In the genomic region with DNA sequence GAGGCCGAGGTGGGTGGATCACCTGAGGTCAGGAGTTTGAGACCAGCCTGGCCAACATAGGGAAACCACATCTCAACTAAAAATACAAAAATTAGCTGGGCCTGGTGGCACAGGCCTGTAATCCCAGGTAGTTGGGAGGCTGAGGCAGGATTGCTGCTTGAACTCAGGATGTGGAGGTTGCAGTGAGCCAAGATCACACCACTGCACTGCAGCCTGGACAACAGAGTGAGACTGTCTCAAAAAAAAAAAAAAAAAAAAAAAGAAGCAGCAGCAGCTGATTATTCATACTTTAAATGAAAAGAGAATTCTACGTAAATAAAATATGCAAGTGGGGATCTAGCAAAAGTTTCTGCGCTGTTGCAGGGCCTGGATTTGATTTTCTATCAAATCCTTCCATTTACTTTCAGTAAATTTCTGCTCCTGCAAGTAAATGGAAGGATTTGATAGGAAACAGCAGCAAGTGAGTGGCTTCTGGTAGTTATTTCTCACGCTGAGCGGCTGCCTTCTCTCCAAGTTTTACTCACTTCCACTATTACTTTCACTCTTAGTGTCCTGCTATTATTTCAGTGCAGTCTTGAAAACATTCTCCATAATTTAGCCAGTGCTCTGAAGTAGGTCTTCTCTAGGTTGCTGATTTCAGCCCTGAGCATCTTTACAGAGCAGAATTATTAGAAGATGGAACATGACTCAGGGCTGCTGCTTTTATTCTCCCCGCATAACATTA, we compare ENCODE assay signal across 11 cellular contexts.
A peak's percentile ranks its signal among the peaks of the same experiment; 100 is the strongest.
DNase-seq lines count a peak whose midpoint lies in the region; ATAC-seq and FAIRE-seq lines count a peak whose summit lies in the region.
"Had no signal": no experiment of that assay in that cellular context is flagged by ENCODE, and none has a peak within 500 bp of the region (broad histone marks: within the 10 kb centered on the region; RNA-seq: fewer than 3 reads in every experiment).

No MANE protein-coding gene starts in this region.

- intact Hi-C loops in activated T-helper 1 cell treated with anti-CD3 and anti-CD28 coated beads, Interleukin-12 subunit alpha, Interleukin-12 subunit beta, Interleukin-2, Interleukin-4 antibody, amounts not matched to agents 30 ng/mL and 10 ng/mL and 1 ng/mL, durations not matched to agents 14 hours and 24 hours and 36 hours (cut with micrococcal nuclease), result loop anchor here (10.0 kb wide), 1 partner anchor 195 kb away; no protein-coding TSS in a partner anchor

- ATAC-seq in GM18519 (IDR thresholded peaks at IDR 0.05; ENCODE audit: low FRiP score, unreplicated experiment) (peak; percentile 93), GM21367 (IDR thresholded peaks at IDR 0.05; ENCODE audit: unreplicated experiment) (peak; percentile 92), HG03066 (IDR thresholded peaks at IDR 0.05; ENCODE audit: low read depth, unreplicated experiment) (peak; percentile 96)
- ATAC-seq in activated naive CD8-positive, alpha-beta T cell treated with anti-CD3 and anti-CD28 coated beads, Interleukin-2, amount 50 U/mL, for 24 hours, result peak; percentile 46

- no peak overlapping the region for H3K4me3 Mint-ChIP-seq in activated naive CD8-positive, alpha-beta T cell treated with anti-CD3 and anti-CD28 coated beads, Interleukin-2, amount 50 U/mL, for 24 hours
- no peak overlapping the region for H3K4me3 Mint-ChIP-seq in activated T-helper 1 cell treated with anti-CD3 and anti-CD28 coated beads, Interleukin-12 subunit alpha, Interleukin-12 subunit beta, Interleukin-2, Interleukin-4 antibody, amounts not matched to agents 30 ng/mL and 10 ng/mL and 1 ng/mL, durations not matched to agents 14 hours and 24 hours and 36 hours
- H3K4me3 Mint-ChIP-seq: nephron progenitor cell had no signal

- no peak for DNase-seq in activated naive CD8-positive, alpha-beta T cell treated with anti-CD3 and anti-CD28 coated beads, Interleukin-2, amount 50 U/mL, for 24 hours
- no peak for DNase-seq in AML-193 (lab: John Stamatoyannopoulos, UW)
- DNase-seq in NCI-H82 treated with DMSO at 0.1 percent for 48 hours (lab: John Stamatoyannopoulos, UW; ENCODE audit: unreplicated experiment), result no peak
- no peak for DNase-seq in activated T-helper 1 cell treated with anti-CD3 and anti-CD28 coated beads, Interleukin-12 subunit alpha, Interleukin-12 subunit beta, Interleukin-2, Interleukin-4 antibody, amounts not matched to agents 30 ng/mL and 10 ng/mL and 1 ng/mL, durations not matched to agents 14 hours and 24 hours and 36 hours (ENCODE audit: low spot score)
- no peak for DNase-seq in HTR-8/SVneo (ENCODE audit: insufficient read length, low spot score)
- DNase-seq: activated T-cell treated with anti-CD3 and anti-CD28 coated beads for 4 hours, NCI-H2227 treated with DMSO at 0.1 percent for 48 hours, nephron progenitor cell had no signal

- no peaks in the 10 kb centered on the region for H3K27me3 Mint-ChIP-seq in activated naive CD8-positive, alpha-beta T cell treated with anti-CD3 and anti-CD28 coated beads, Interleukin-2, amount 50 U/mL, for 24 hours
- H3K27me3 Mint-ChIP-seq in activated T-helper 1 cell treated with anti-CD3 and anti-CD28 coated beads, Interleukin-12 subunit alpha, Interleukin-12 subunit beta, Interleukin-2, Interleukin-4 antibody, amounts not matched to agents 30 ng/mL and 10 ng/mL and 1 ng/mL, durations not matched to agents 14 hours and 24 hours and 36 hours (ENCODE audit: insufficient read depth), result peaks cover 2% of the 10 kb centered on the region

- no peak overlapping the region for H3K27ac Mint-ChIP-seq in activated naive CD8-positive, alpha-beta T cell treated with anti-CD3 and anti-CD28 coated beads, Interleukin-2, amount 50 U/mL, for 24 hours
- H3K27ac Mint-ChIP-seq in activated T-helper 1 cell treated with anti-CD3 and anti-CD28 coated beads, Interleukin-12 subunit alpha, Interleukin-12 subunit beta, Interleukin-2, Interleukin-4 antibody, amounts not matched to agents 30 ng/mL and 10 ng/mL and 1 ng/mL, durations not matched to agents 14 hours and 24 hours and 36 hours, result no peak overlapping the region
- H3K27ac Mint-ChIP-seq: nephron progenitor cell had no signal

- H3K9me3 Mint-ChIP-seq in activated naive CD8-positive, alpha-beta T cell treated with anti-CD3 and anti-CD28 coated beads, Interleukin-2, amount 50 U/mL, for 24 hours, result no peaks in the 10 kb centered on the region
- H3K9me3 Mint-ChIP-seq in activated T-helper 1 cell treated with anti-CD3 and anti-CD28 coated beads, Interleukin-12 subunit alpha, Interleukin-12 subunit beta, Interleukin-2, Interleukin-4 antibody, amounts not matched to agents 30 ng/mL and 10 ng/mL and 1 ng/mL, durations not matched to agents 14 hours and 24 hours and 36 hours, result no peaks in the 10 kb centered on the region
- H3K9me3 Mint-ChIP-seq: nephron progenitor cell had no signal

- no peak for FAIRE-seq in HTR-8/SVneo (lab: Jason Lieb, UNC)

- no peaks in the 10 kb centered on the region for H3K36me3 Mint-ChIP-seq in activated naive CD8-positive, alpha-beta T cell treated with anti-CD3 and anti-CD28 coated beads, Interleukin-2, amount 50 U/mL, for 24 hours (ENCODE audit: low read depth)
- peaks cover 2% of the 10 kb centered on the region for H3K36me3 Mint-ChIP-seq in activated T-helper 1 cell treated with anti-CD3 and anti-CD28 coated beads, Interleukin-12 subunit alpha, Interleukin-12 subunit beta, Interleukin-2, Interleukin-4 antibody, amounts not matched to agents 30 ng/mL and 10 ng/mL and 1 ng/mL, durations not matched to agents 14 hours and 24 hours and 36 hours (ENCODE audit: low read depth)

- H3K4me1 Mint-ChIP-seq in activated naive CD8-positive, alpha-beta T cell treated with anti-CD3 and anti-CD28 coated beads, Interleukin-2, amount 50 U/mL, for 24 hours, result peaks cover 4% of the 10 kb centered on the region
- H3K4me1 Mint-ChIP-seq in activated T-helper 1 cell treated with anti-CD3 and anti-CD28 coated beads, Interleukin-12 subunit alpha, Interleukin-12 subunit beta, Interleukin-2, Interleukin-4 antibody, amounts not matched to agents 30 ng/mL and 10 ng/mL and 1 ng/mL, durations not matched to agents 14 hours and 24 hours and 36 hours (ENCODE audit: low read depth), result peaks cover 7% of the 10 kb centered on the region
- H3K4me1 Mint-ChIP-seq: nephron progenitor cell had no signal

Comparison
In these comparisons a context has a peak if more than half of its experiments do, and no peak if none do; other contexts are left out.
1. ATAC-seq: peak in every context shown above with its lines; median percentile 96 in HG03066; 93 in GM18519; 92 in GM21367; 46 in activated naive CD8-positive, alpha-beta T cell treated with anti-CD3 and anti-CD28 coated beads, Interleukin-2, amount 50 U/mL, for 24 hours.